ENCODE assay signal across 11 cellular contexts in genomic region chr9:124657526-124657925, GRCh38.
DNase-seq lines count a peak whose midpoint lies in the region; ATAC-seq, FAIRE-seq and TF ChIP-seq lines count a peak whose summit lies in the region.
"Had no signal": no experiment of that assay in that cellular context is flagged by ENCODE, and none has a peak within 500 bp of the region (broad histone marks: within the 10 kb centered on the region; RNA-seq: fewer than 3 reads in every experiment).

No MANE protein-coding gene starts in this region.

- H3K27me3 ChIP-seq in gastrocnemius medialis = no peaks in the 10 kb centered on the region

- peaks cover 28 to 35% (median 31%) of the 10 kb centered on the region in 3 donors for H3K4me1 Mint-ChIP-seq in T-cell
- peaks cover 73 to 97% of the 10 kb centered on the region in 2 donors for H3K4me1 Mint-ChIP-seq in immature natural killer cell

- H3K9me3 Mint-ChIP-seq in T-cell (no peaks in the 10 kb centered on the region), immature natural killer cell (no peaks in the 10 kb centered on the region)
- H3K9me3 Mint-ChIP-seq: WTC11 had no signal

- H3K4me3 Mint-ChIP-seq in T-cell (peak overlapping the region in 1 of 3 donors; percentile 88), immature natural killer cell (peak overlapping the region; percentile 94 to 100 (median 99))

- POLR2A ChIA-PET in T-cell (lab: Charles Lee) = no interaction called here

- H3K9me3 ChIP-seq in gastrocnemius medialis = no peaks in the 10 kb centered on the region

- in situ Hi-C loops in gastrocnemius medialis (cut with MboI; ENCODE audit: low sequenced_read_pairs in 4 of 4) = no loop called here

- H3K27ac Mint-ChIP-seq in T-cell = peak overlapping the region; percentile 29 to 41
- peak overlapping the region; percentile 93 to 99 (median 98) for H3K27ac Mint-ChIP-seq in immature natural killer cell

- no peak for TF ChIP-seq CTCF in gastrocnemius medialis (IDR thresholded peaks at IDR 0.05 in 4 of 5, conservative IDR thresholded peaks at IDR 0.05 in 1 of 5)

- DNase-seq in H54 (ENCODE audit: insufficient read length, low spot score) (no peak), T-cell (no peak), immature natural killer cell (no peak), gastrocnemius medialis (no peak), CD1c-positive myeloid dendritic cell (ENCODE audit: extremely low spot score) (no peak), frontal cortex (ENCODE audit: low spot score in 2 of 2) (no peak), SW480 (ENCODE audit: low spot score) (no peak)
- DNase-seq: cortex of kidney; stimulated activated naive CD4-positive, alpha-beta T cell treated with Interleukin-2 at 50 U/mL for 16 hours had no signal

- H3K36me3 Mint-ChIP-seq in T-cell (no peaks in the 10 kb centered on the region), immature natural killer cell (peaks cover 0 to 3% (median 0%) of the 10 kb centered on the region in 3 donors)
- H3K36me3 Mint-ChIP-seq: WTC11 had no signal

- CTCF ChIA-PET in T-cell (lab: Charles Lee) = interaction anchor here in 1 of 2 donors (1.2 kb wide), 1 partner anchor 40 kb away, joined by 4 read pairs; no protein-coding TSS in a partner anchor

- H3K27ac ChIP-seq in gastrocnemius medialis = peak overlapping the region; percentile 80 to 84 (median 82)

- intact Hi-C loops in gastrocnemius medialis (cut with DNase I; ENCODE audit: low total_unique reads) = loop anchor here (5.0 to 10.0 kb wide), 2 partner anchors 55 to 207 kb away; partner anchors contain the start of genes ARPC5L and RPL35

- ATAC-seq in T-cell (replicated peaks in 1 of 4) (no peak), gastrocnemius medialis (no peak), HG03045 (IDR thresholded peaks at IDR 0.05; ENCODE audit: unreplicated experiment) (no peak)

- no peak for TF ChIP-seq POLR2A in H54 (IDR thresholded peaks at IDR 0.05; ENCODE audit: low read depth, low read length)
- no peak for TF ChIP-seq POLR2A in gastrocnemius medialis (IDR thresholded peaks at IDR 0.05)

- no peaks in the 10 kb centered on the region for H3K36me3 ChIP-seq in gastrocnemius medialis

- peaks cover 51 to 62% of the 10 kb centered on the region in 2 donors for H3K4me1 ChIP-seq in gastrocnemius medialis

- H3K4me3 ChIP-seq in gastrocnemius medialis = no peak overlapping the region

- FAIRE-seq in H54 (lab: Jason Lieb, UNC) (peak; percentile 23), frontal cortex (lab: Jason Lieb, UNC) (no peak)

- H3K27me3 Mint-ChIP-seq in T-cell (peaks cover 0 to 9% of the 10 kb centered on the region in 2 donors), immature natural killer cell (ENCODE audit: low read depth in 3 of 3) (peaks cover 0 to 18% (median 8%) of the 10 kb centered on the region in 3 donors)
